Comparison of ENCODE assay signal across 1 cellular context in genomic region chr4:128061566-128062536, GRCh38.
TF ChIP-seq lines count a peak whose summit lies in the region.

No MANE protein-coding gene starts in this region.

TF ChIP-seq in HepG2, 621 proteins besides CTCF, POLR2A, EP300 and RAD21 (continued from another document):
- TF ChIP-seq, protein P1, sequence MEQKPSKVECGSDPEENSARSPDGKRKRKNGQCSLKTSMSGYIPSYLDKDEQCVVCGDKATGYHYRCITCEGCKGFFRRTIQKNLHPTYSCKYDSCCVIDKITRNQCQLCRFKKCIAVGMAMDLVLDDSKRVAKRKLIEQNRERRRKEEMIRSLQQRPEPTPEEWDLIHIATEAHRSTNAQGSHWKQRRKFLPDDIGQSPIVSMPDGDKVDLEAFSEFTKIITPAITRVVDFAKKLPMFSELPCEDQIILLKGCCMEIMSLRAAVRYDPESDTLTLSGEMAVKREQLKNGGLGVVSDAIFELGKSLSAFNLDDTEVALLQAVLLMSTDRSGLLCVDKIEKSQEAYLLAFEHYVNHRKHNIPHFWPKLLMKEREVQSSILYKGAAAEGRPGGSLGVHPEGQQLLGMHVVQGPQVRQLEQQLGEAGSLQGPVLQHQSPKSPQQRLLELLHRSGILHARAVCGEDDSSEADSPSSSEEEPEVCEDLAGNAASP (CRISPR knock-in tag; IDR thresholded peaks at IDR 0.05; ENCODE audit: borderline replicate concordance) = 0 out of 2 replicates have a peak, but pooled peaks have one; percentile 18
- peak; percentile 31; the same call in 1 of the 2 replicates for TF ChIP-seq PHF20 (CRISPR knock-in tag; IDR thresholded peaks at IDR 0.05)
- 0 out of 2 replicates have a peak, but pooled peaks have one; percentile 20 for TF ChIP-seq GATAD1 (CRISPR knock-in tag; IDR thresholded peaks at IDR 0.05)
- TF ChIP-seq NAIF1 (CRISPR knock-in tag; IDR thresholded peaks at IDR 0.05; ENCODE audit: borderline replicate concordance) = no peak
- no peak for TF ChIP-seq ZNF557 (CRISPR knock-in tag; IDR thresholded peaks at IDR 0.05)
- TF ChIP-seq HMGXB4 (CRISPR knock-in tag; IDR thresholded peaks at IDR 0.05; ENCODE audit: borderline replicate concordance in 1 of 2, low read depth in 1 of 2) = peak; percentile 29 to 80; a peak in 3 of 4 replicates
- TF ChIP-seq TFDP1 (CRISPR knock-in tag; IDR thresholded peaks at IDR 0.05; ENCODE audit: borderline replicate concordance) = no peak; the same call in 1 of the 2 replicates
- no peak for TF ChIP-seq FOSL1 (CRISPR knock-in tag; IDR thresholded peaks at IDR 0.05; ENCODE audit: borderline replicate concordance)
- TF ChIP-seq KLF15 (CRISPR knock-in tag; IDR thresholded peaks at IDR 0.05; ENCODE audit: borderline replicate concordance) = no peak
- TF ChIP-seq FOXA1 (IDR thresholded peaks at IDR 0.05) = no peak
- TF ChIP-seq FOXA1 (CRISPR knock-in tag; IDR thresholded peaks at IDR 0.05) = peak; percentile 52
- peak; percentile 69 for TF ChIP-seq ARID4A (CRISPR knock-in tag; IDR thresholded peaks at IDR 0.05; ENCODE audit: borderline replicate concordance)
- TF ChIP-seq, protein P2, sequence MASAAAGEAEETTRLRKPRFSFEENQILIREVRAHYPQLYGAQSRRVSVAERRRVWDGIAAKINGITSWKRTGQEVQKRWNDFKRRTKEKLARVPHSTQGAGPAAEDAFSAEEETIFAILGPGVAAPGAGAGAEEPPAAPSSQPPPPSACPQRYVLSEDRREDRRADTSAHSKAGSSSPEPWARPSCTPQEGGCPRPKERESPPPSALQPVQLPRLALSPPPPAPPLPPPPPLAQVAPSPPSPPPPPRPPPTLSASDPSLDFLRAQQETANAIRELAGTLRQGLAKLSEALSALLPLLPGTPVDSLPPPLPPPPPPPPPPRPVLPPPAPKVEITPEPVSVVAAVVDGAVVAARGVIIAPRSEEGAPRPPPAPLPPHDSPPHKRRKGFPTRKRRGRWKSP (CRISPR knock-in tag; IDR thresholded peaks at IDR 0.05) = no peak; the same call in 1 of the 2 replicates
- no peak for TF ChIP-seq ZNF773 (CRISPR knock-in tag; IDR thresholded peaks at IDR 0.05; ENCODE audit: borderline replicate concordance)
- peak; percentile 84 for TF ChIP-seq ZFX (CRISPR knock-in tag; IDR thresholded peaks at IDR 0.05; ENCODE audit: low read depth)
- peak; percentile 64; the same call in 1 of the 2 replicates for TF ChIP-seq MTA1 (CRISPR knock-in tag; IDR thresholded peaks at IDR 0.05; ENCODE audit: borderline replicate concordance)
- TF ChIP-seq KDM5B (CRISPR knock-in tag; IDR thresholded peaks at IDR 0.05; ENCODE audit: borderline replicate concordance) = peak; percentile 84; the same call in 1 of the 2 replicates
- peak; percentile 52; the same call in 1 of the 2 replicates for TF ChIP-seq ZSCAN20 (CRISPR knock-in tag; IDR thresholded peaks at IDR 0.05; ENCODE audit: borderline replicate concordance)
- TF ChIP-seq ZBTB1 (CRISPR knock-in tag; IDR thresholded peaks at IDR 0.05; ENCODE audit: borderline replicate concordance) = peak; percentile 91; the same call in 1 of the 2 replicates
- peak; percentile 11 for TF ChIP-seq YY1 (IDR thresholded peaks at IDR 0.05; ENCODE audit: insufficient read depth, insufficient replicate concordance, low read depth, low read length)
- 0 out of 2 replicates have a peak, but pooled peaks have one; percentile 55 for TF ChIP-seq DMAP1 (CRISPR knock-in tag; IDR thresholded peaks at IDR 0.05)
- peak; percentile 88 for TF ChIP-seq HIC2 (CRISPR knock-in tag; IDR thresholded peaks at IDR 0.05; ENCODE audit: low read depth)
TF ChIP-seq in HepG2: peak in this region for 87.
